ENCODE assay signal across 8 cellular contexts in genomic region chr15:43826508-43827286, GRCh38. TPM values are rescaled to one million over a fixed set of nuclear protein-coding genes. Genes with fewer than 3 reads are reported as not detected.
DNase-seq lines count a peak whose midpoint lies in the region; ATAC-seq and TF ChIP-seq lines count a peak whose summit lies in the region.
"Not testable (repeated sequence)": the region's sequence is repeated elsewhere in the genome, so short reads cannot be mapped to it uniquely, and the experiment has no call there.

Gene WDR76 (plus strand): TSS chr15:43827002. CDS start chr15:43827033, 31 bp downstream.

- H3K4me1 ChIP-seq in osteoblast (ENCODE audit: insufficient read depth, low read length), result peaks cover 21% of the 10 kb centered on the region

- H3K9me3 Mint-ChIP-seq in activated naive CD8-positive, alpha-beta T cell treated with anti-CD3 and anti-CD28 coated beads for 36 hours, result not testable (repeated sequence)

- peak within 1 kb of the TSS; percentile 88 for H3K4me3 Mint-ChIP-seq in activated naive CD8-positive, alpha-beta T cell treated with anti-CD3 and anti-CD28 coated beads for 36 hours

- peak within 1 kb of the TSS; percentile 92 for H3K4me3 ChIP-seq in osteoblast (ENCODE audit: insufficient read depth, low read length)

- not testable (repeated sequence) for H3K36me3 ChIP-seq in osteoblast (ENCODE audit: insufficient read depth, low read length)

- not testable (repeated sequence) for H4K20me1 ChIP-seq in osteoblast (ENCODE audit: insufficient read depth, low read length)

- intact Hi-C loops in Right ventricle myocardium inferior (cut with DNase I), result loop anchor here (10.0 kb wide), 1 partner anchor 52 kb away; the partner anchor contains the start of gene ELL3

- not testable (repeated sequence) for H3K27me3 Mint-ChIP-seq in activated naive CD8-positive, alpha-beta T cell treated with anti-CD3 and anti-CD28 coated beads for 36 hours

- ATAC-seq in HG02759 (IDR thresholded peaks at IDR 0.05; ENCODE audit: unreplicated experiment) (peak; percentile 72), Right ventricle myocardium inferior (peak; percentile 80)

- peaks cover 55% of the 10 kb centered on the region for H3K36me3 Mint-ChIP-seq in activated naive CD8-positive, alpha-beta T cell treated with anti-CD3 and anti-CD28 coated beads for 36 hours

- H3K27ac Mint-ChIP-seq in activated naive CD8-positive, alpha-beta T cell treated with anti-CD3 and anti-CD28 coated beads for 36 hours, result peak within 1 kb of the TSS; percentile 96

- H2AFZ ChIP-seq in osteoblast (ENCODE audit: low read length), result peak within 1 kb of the TSS; percentile 100

- H3K4me2 ChIP-seq in osteoblast (ENCODE audit: insufficient read depth, low read length), result peak within 1 kb of the TSS; percentile 98

- H3K27ac ChIP-seq in osteoblast (ENCODE audit: low read depth, low read length), result peak within 1 kb of the TSS; percentile 65

- H3K9me3 ChIP-seq in osteoblast (ENCODE audit: low read depth, low read length), result not testable (repeated sequence)

- H3K27me3 ChIP-seq in osteoblast (ENCODE audit: insufficient read depth, low read length), result not testable (repeated sequence)

- peak; percentile 45 for DNase-seq in GM04504 (ENCODE audit: low read depth)
- peak; percentile 66 for DNase-seq in NCI-H1436 treated with DMSO at 0.1 percent for 48 hours (lab: John Stamatoyannopoulos, UW)
- peak; percentile 48 for DNase-seq in T follicular helper cell (ENCODE audit: low read depth)
- peak; percentile 87 for DNase-seq in activated naive CD8-positive, alpha-beta T cell treated with anti-CD3 and anti-CD28 coated beads for 36 hours
- peak; percentile 94 for DNase-seq in Right ventricle myocardium inferior (ENCODE audit: missing footprints)
- DNase-seq in osteoblast (ENCODE audit: insufficient read length, low spot score, missing footprints), result peak; percentile 91
- DNase-seq in superior temporal gyrus (ENCODE audit: extremely low spot score), result peak; percentile 42

- peaks cover 54% of the 10 kb centered on the region for H3K79me2 ChIP-seq in osteoblast (ENCODE audit: insufficient read depth, low read length)

- TF ChIP-seq CTCF in osteoblast (IDR thresholded peaks at IDR 0.05; ENCODE audit: extremely low read depth, low read depth, low read length), result not testable (repeated sequence)

- H3K4me1 Mint-ChIP-seq in activated naive CD8-positive, alpha-beta T cell treated with anti-CD3 and anti-CD28 coated beads for 36 hours, result peaks cover 44% of the 10 kb centered on the region

RNA-seq across cellular contexts. Expression of gene WDR76, which starts in this region (rescaled TPM):
- total RNA-seq in activated naive CD8-positive, alpha-beta T cell treated with anti-CD3 and anti-CD28 coated beads for 36 hours, result 10 to 100 TPM; 75.1 to 81.1 TPM
- total RNA-seq in Right ventricle myocardium inferior, result 2.1 TPM
- 6.5 and 7.6 TPM in 2 replicates for total RNA-seq in osteoblast

Comparison
In these comparisons a context has a peak if more than half of its experiments do, and no peak if none do; other contexts are left out.
1. Peak in every context shown above with its lines: DNase-seq, ATAC-seq, H3K4me3 ChIP-seq and H3K27ac ChIP-seq.
2. DNase-seq: peak in every context shown above with its lines; median percentile 94 in Right ventricle myocardium inferior; 91 in osteoblast; 87 in activated naive CD8-positive, alpha-beta T cell treated with anti-CD3 and anti-CD28 coated beads for 36 hours; 66 in NCI-H1436 treated with DMSO at 0.1 percent for 48 hours; 48 in T follicular helper cell; 45 in GM04504; 42 in superior temporal gyrus.